ENCODE assay signal across 15 cellular contexts in genomic region chr17:68775969-68776368, GRCh38.
"Had no signal": no experiment of that assay in that cellular context is flagged by ENCODE, and none has a peak within 500 bp of the region (broad histone marks: within the 10 kb centered on the region; RNA-seq: fewer than 3 reads in every experiment).

No MANE protein-coding gene starts in this region.

- H3K9me3 ChIP-seq: SJCRH30, thoracic aorta had no signal

- H3K27me3 ChIP-seq: brain microvascular endothelial cell, SJCRH30 had no signal

- ATAC-seq: activated CD4-positive, CD25-positive, alpha-beta regulatory T cell treated with anti-CD3 and anti-CD28 coated beads, Interleukin-2, amount 50 U/mL, for 24 hours; activated CD8-positive, alpha-beta memory T cell treated with anti-CD3 and anti-CD28 coated beads, Interleukin-2, amount 10 ng/mL, durations not matched to agents 7 days and 5 days; stimulated activated naive CD8-positive, alpha-beta T cell treated with anti-CD3 and anti-CD28 coated beads, Interleukin-15, Interleukin-2, amounts not matched to agents 100 U/mL and 50 U/mL, for 24 hours had no signal

- H3K36me3 ChIP-seq: brain microvascular endothelial cell, SJCRH30, thoracic aorta had no signal

- DNase-seq: activated CD4-positive, alpha-beta T cell treated with anti-CD3 and anti-CD28 coated beads, Interleukin-2, amount 50 U/mL, for 4 hours; activated CD8-positive, alpha-beta memory T cell treated with anti-CD3 and anti-CD28 coated beads, Interleukin-2, amount 10 ng/mL, durations not matched to agents 7 days and 5 days; activated effector memory CD4-positive, alpha-beta T cell treated with Interleukin-2 at 50 U/mL for 16 hours; activated T-cell treated with anti-CD3 and anti-CD28 coated beads, Interleukin-2, amount 50 U/mL, for 24 hours; brain microvascular endothelial cell; cerebellar nuclear complex; erythroblast; head of caudate nucleus; midbrain; naive B cell; SJCRH30; stimulated activated CD4-positive, alpha-beta T cell treated with anti-CD3 and anti-CD28 coated beads, Interleukin-12 subunit alpha, Interleukin-12 subunit beta, amount 100 ng/mL, for 4 hours; stimulated activated naive CD8-positive, alpha-beta T cell treated with anti-CD3 and anti-CD28 coated beads, Interleukin-15, Interleukin-2, amounts not matched to agents 100 U/mL and 50 U/mL, for 24 hours had no signal

- H3K27ac ChIP-seq: brain microvascular endothelial cell, SJCRH30 had no signal

- H3K4me3 ChIP-seq: SJCRH30, thoracic aorta had no signal
